In the genomic region with DNA sequence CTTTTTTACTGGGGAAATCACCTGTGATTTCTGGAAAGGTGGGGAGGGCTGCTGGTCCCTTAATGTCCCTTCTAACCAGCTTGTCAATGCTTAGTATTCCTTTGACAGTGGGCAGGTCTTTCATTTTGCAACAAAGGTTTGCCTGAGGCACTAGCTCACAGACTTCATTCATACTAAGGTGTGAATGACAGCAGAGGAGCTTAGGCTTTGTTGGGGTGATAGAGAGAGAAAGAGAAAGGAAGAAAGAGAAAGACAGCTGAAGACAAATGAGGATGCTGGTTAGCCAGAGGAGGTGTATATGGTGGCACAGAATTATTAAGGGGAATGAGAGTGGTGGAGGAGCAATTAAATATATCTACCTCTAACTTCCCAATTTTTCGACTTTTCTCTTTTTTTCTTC, we compare ENCODE assay signal across 28 cellular contexts. TPM values are rescaled to one million over a fixed set of nuclear protein-coding genes. Genes with fewer than 3 reads are reported as not detected.
DNase-seq lines count a peak whose midpoint lies in the region; ATAC-seq and TF ChIP-seq lines count a peak whose summit lies in the region.
"Had no signal": no experiment of that assay in that cellular context is flagged by ENCODE, and none has a peak within 500 bp of the region (broad histone marks: within the 10 kb centered on the region; RNA-seq: fewer than 3 reads in every experiment).

No MANE protein-coding gene starts in this region.

- peak overlapping the region; percentile 42 for H3K4me2 ChIP-seq in OCI-LY3 (ENCODE audit: low read length)

- intact Hi-C loops in activated CD4-positive, alpha-beta T cell treated with anti-CD3 and anti-CD28 coated beads for 36 hours (cut with DNase I, micrococcal nuclease) = no loop called here
- intact Hi-C loops in ascending aorta (cut with DNase I) = loop anchor here (2.0 kb wide), 1 partner anchor 118 kb away; no protein-coding TSS in a partner anchor

- no peaks in the 10 kb centered on the region for H3K79me2 ChIP-seq in OCI-LY3 (ENCODE audit: low read length)

- CTCF ChIA-PET in activated CD4-positive, alpha-beta T cell treated with anti-CD3 and anti-CD28 coated beads for 36 hours (lab: Charles Lee) = interaction anchor here (0.8 to 1.4 kb wide), 2 partner anchors 25 to 139 kb away, joined by 3 to 5 read pairs; no protein-coding TSS in a partner anchor

- H3K36me3 ChIP-seq in OCI-LY3 (replicated peaks; ENCODE audit: low read depth, low read length) (no peaks in the 10 kb centered on the region), stomach smooth muscle (ENCODE audit: control insufficient read depth in 2 of 2, insufficient read depth in 2 of 2, low read length in 2 of 2) (peaks cover 12 to 15% of the 10 kb centered on the region in 2 donors), ascending aorta (peaks cover 10 to 20% of the 10 kb centered on the region in 2 donors)
- H3K36me3 ChIP-seq: suprapubic skin, upper lobe of right lung had no signal

- H3K27me3 ChIP-seq in OCI-LY3 (ENCODE audit: low read depth, low read length) (0 out of 2 replicates have a peak, but pooled peaks cover 2% of the 10 kb centered on the region), stomach smooth muscle (ENCODE audit: control insufficient read depth in 1 of 2, insufficient read depth in 2 of 2, low read length in 2 of 2) (no peaks in the 10 kb centered on the region), ascending aorta (no peaks in the 10 kb centered on the region)
- H3K27me3 ChIP-seq: suprapubic skin, upper lobe of right lung had no signal

- no peak for DNase-seq in activated CD4-positive, alpha-beta T cell treated with anti-CD3 and anti-CD28 coated beads for 36 hours
- no peak for DNase-seq in activated CD4-positive, alpha-beta T cell treated with anti-CD3 and anti-CD28 coated beads for 48 hours
- DNase-seq in islet precursor cell (peak; percentile 66), ascending aorta (ENCODE audit: low spot score in 2 of 2) (no peak)
- DNase-seq in stimulated activated naive CD4-positive, alpha-beta T cell treated with Interleukin-2 at 50 U/mL for 16 hours (lab: John Stamatoyannopoulos, UW) = no peak
- DNase-seq: activated CD4-positive, alpha-beta T cell treated with anti-CD3 and anti-CD28 coated beads for 4 hours; activated gamma-delta T cell treated with Interleukin-2 at 50 U/mL for 16 hours; activated naive CD8-positive, alpha-beta T cell treated with anti-CD3 and anti-CD28 coated beads, Interleukin-2, amount 10 ng/mL, durations not matched to agents 7 days and 5 days; activated T-cell treated with anti-CD3 and anti-CD28 coated beads, Interleukin-2, amount 50 U/mL, for 4 hours; aorta; DMS79; effector memory CD4-positive, alpha-beta T cell; GOT3; naive thymus-derived CD8-positive, alpha-beta T cell; NCI-H1092 treated with DMSO at 0.1 percent for 48 hours; NK-92 treated with Interleukin-12 subunit alpha and Interleukin-12 subunit beta, amount 100 ng/mL, for 24 hours; stimulated activated CD4-positive, alpha-beta T cell treated with anti-CD3 and anti-CD28 coated beads, Interleukin-4, amount 100 ng/mL, for 1 hour; upper lobe of right lung had no signal

- H3K4me1 Mint-ChIP-seq in activated CD4-positive, alpha-beta T cell treated with anti-CD3 and anti-CD28 coated beads for 36 hours = no peaks in the 10 kb centered on the region

- ATAC-seq in activated CD4-positive, alpha-beta T cell treated with anti-CD3 and anti-CD28 coated beads for 36 hours = peak; percentile 26
- no peak for ATAC-seq in GM18873 (IDR thresholded peaks at IDR 0.05; ENCODE audit: low FRiP score, unreplicated experiment)
- ATAC-seq: activated T-cell treated with anti-CD3 and anti-CD28 coated beads, Interleukin-2, amount 50 U/mL, for 4 hours; naive thymus-derived CD8-positive, alpha-beta T cell had no signal

- H3K9me3 ChIP-seq in OCI-LY3 (ENCODE audit: insufficient read depth, low read length) (no peaks in the 10 kb centered on the region), stomach smooth muscle (ENCODE audit: control insufficient read depth in 2 of 2, low read length in 2 of 2) (no peaks in the 10 kb centered on the region), ascending aorta (no peaks in the 10 kb centered on the region)
- H3K9me3 ChIP-seq: suprapubic skin, upper lobe of right lung had no signal

- peaks cover 2% of the 10 kb centered on the region for H3K27me3 Mint-ChIP-seq in activated CD4-positive, alpha-beta T cell treated with anti-CD3 and anti-CD28 coated beads for 36 hours
- H3K27me3 Mint-ChIP-seq: activated naive CD8-positive, alpha-beta T cell treated with anti-CD3 and anti-CD28 coated beads, Interleukin-2, amount 10 ng/mL, durations not matched to agents 7 days and 5 days had no signal

- H3K36me3 Mint-ChIP-seq in activated CD4-positive, alpha-beta T cell treated with anti-CD3 and anti-CD28 coated beads for 36 hours (ENCODE audit: low read depth) = no peaks in the 10 kb centered on the region
- H3K36me3 Mint-ChIP-seq: activated naive CD8-positive, alpha-beta T cell treated with anti-CD3 and anti-CD28 coated beads, Interleukin-2, amount 10 ng/mL, durations not matched to agents 7 days and 5 days; naive thymus-derived CD8-positive, alpha-beta T cell had no signal

- POLR2A ChIA-PET in activated CD4-positive, alpha-beta T cell treated with anti-CD3 and anti-CD28 coated beads for 36 hours (lab: Charles Lee) = no interaction called here

- TF ChIP-seq CTCF in OCI-LY3 (IDR thresholded peaks at IDR 0.05; ENCODE audit: low read depth, low read length) (no peak), ascending aorta (IDR thresholded peaks at IDR 0.05) (no peak)

- H3K9ac ChIP-seq in OCI-LY3 (ENCODE audit: low read length) (no peak overlapping the region), stomach smooth muscle (ENCODE audit: low read length in 2 of 2) (no peak overlapping the region)

- H3K9me3 Mint-ChIP-seq in activated CD4-positive, alpha-beta T cell treated with anti-CD3 and anti-CD28 coated beads for 36 hours (ENCODE audit: low read depth) = no peaks in the 10 kb centered on the region
- H3K9me3 Mint-ChIP-seq: activated naive CD8-positive, alpha-beta T cell treated with anti-CD3 and anti-CD28 coated beads, Interleukin-2, amount 10 ng/mL, durations not matched to agents 7 days and 5 days; activated T-cell treated with anti-CD3 and anti-CD28 coated beads, Interleukin-2, amount 50 U/mL, for 4 hours; naive thymus-derived CD8-positive, alpha-beta T cell; T-helper 2 cell treated with Interferon-gamma antibody and Interleukin-4, amounts not matched to agents 5 μg/mL and 100 μg/mL, for 36 hours had no signal

- H3K4me3 ChIP-seq in OCI-LY3 (ENCODE audit: low read length) (peak overlapping the region; percentile 29; the same call in 1 of the 2 replicates), stomach smooth muscle (ENCODE audit: low read length in 2 of 2) (no peak overlapping the region), ascending aorta (no peak overlapping the region)
- H3K4me3 ChIP-seq: coronary artery, suprapubic skin, upper lobe of right lung had no signal

- H3K4me1 ChIP-seq in OCI-LY3 (ENCODE audit: low read length) (peaks cover 3% of the 10 kb centered on the region; the same call in 1 of the 2 replicates), stomach smooth muscle (ENCODE audit: control insufficient read depth, insufficient read depth, low read length) (peaks cover 21% of the 10 kb centered on the region), ascending aorta (no peaks in the 10 kb centered on the region)
- H3K4me1 ChIP-seq: suprapubic skin had no signal

- no peaks in the 10 kb centered on the region for H4K20me1 ChIP-seq in OCI-LY3 (ENCODE audit: insufficient read depth, low read length)

- H3K4me3 Mint-ChIP-seq in activated CD4-positive, alpha-beta T cell treated with anti-CD3 and anti-CD28 coated beads for 36 hours = no peak overlapping the region
- H3K4me3 Mint-ChIP-seq: activated naive CD8-positive, alpha-beta T cell treated with anti-CD3 and anti-CD28 coated beads, Interleukin-2, amount 10 ng/mL, durations not matched to agents 7 days and 5 days; activated T-cell treated with anti-CD3 and anti-CD28 coated beads, Interleukin-2, amount 50 U/mL, for 4 hours; naive thymus-derived CD8-positive, alpha-beta T cell; T-helper 2 cell treated with Interferon-gamma antibody and Interleukin-4, amounts not matched to agents 5 μg/mL and 100 μg/mL, for 36 hours had no signal

- H2AFZ ChIP-seq in OCI-LY3 (ENCODE audit: low read depth, low read length) = 0 out of 2 replicates have a peak overlapping the region, but pooled peaks have one; percentile 8

- no peak overlapping the region for H3K27ac Mint-ChIP-seq in activated CD4-positive, alpha-beta T cell treated with anti-CD3 and anti-CD28 coated beads for 36 hours
- H3K27ac Mint-ChIP-seq: activated naive CD8-positive, alpha-beta T cell treated with anti-CD3 and anti-CD28 coated beads, Interleukin-2, amount 10 ng/mL, durations not matched to agents 7 days and 5 days; naive thymus-derived CD8-positive, alpha-beta T cell; T-helper 2 cell treated with Interferon-gamma antibody and Interleukin-4, amounts not matched to agents 5 μg/mL and 100 μg/mL, for 36 hours had no signal

- H3K27ac ChIP-seq in OCI-LY3 (ENCODE audit: low read length) (no peak overlapping the region), stomach smooth muscle (ENCODE audit: low read length) (peak overlapping the region; percentile 31), ascending aorta (no peak overlapping the region)
- H3K27ac ChIP-seq: coronary artery, suprapubic skin, upper lobe of right lung had no signal

RNA-seq across cellular contexts. Expression of gene GTF2A1L, which starts 28.9 kb away (rescaled TPM):
- not detected for total RNA-seq in activated CD4-positive, alpha-beta T cell treated with anti-CD3 and anti-CD28 coated beads for 36 hours
- 22.2 TPM for total RNA-seq in ascending aorta
- total RNA-seq: A172; activated naive CD8-positive, alpha-beta T cell treated with anti-CD3 and anti-CD28 coated beads, Interleukin-2, amount 10 ng/mL, durations not matched to agents 7 days and 5 days; activated T-cell treated with anti-CD3 and anti-CD28 coated beads, Interleukin-2, amount 50 U/mL, for 4 hours; aorta; Calu3; HT-29; mononuclear cell; naive thymus-derived CD8-positive, alpha-beta T cell; upper lobe of right lung had no signal

RNA-seq across cellular contexts. Expression of gene STON1, which starts 58.8 kb away (rescaled TPM):
- 1 to 10 TPM in 1 of 2 experiments, under 1 TPM in 1; 0.97 to 1.3 TPM for total RNA-seq in activated CD4-positive, alpha-beta T cell treated with anti-CD3 and anti-CD28 coated beads for 36 hours
- 23.4 TPM for total RNA-seq in ascending aorta
- total RNA-seq: HT-29 had no signal

Comparison
In these comparisons a context has a peak if more than half of its experiments do, and no peak if none do; other contexts are left out.
1. RNA of gene GTF2A1L, which starts 28.9 kb away (total RNA-seq): 22.2 TPM in ascending aorta (single experiment); not detected in activated CD4-positive, alpha-beta T cell treated with anti-CD3 and anti-CD28 coated beads for 36 hours; every median in the first group is over 10 times any median in the second.
2. RNA of gene STON1, which starts 58.8 kb away (total RNA-seq): 23.4 TPM in ascending aorta (single experiment); 0.97 to 1.3 TPM in activated CD4-positive, alpha-beta T cell treated with anti-CD3 and anti-CD28 coated beads for 36 hours; every median in the first group is over 10 times any median in the second.